ENCODE assay signal across 21 cellular contexts in genomic region chr2:31433541-31433940, GRCh38. TPM values are rescaled to one million over a fixed set of nuclear protein-coding genes. Genes with fewer than 3 reads are reported as not detected.
"Had no signal": no experiment of that assay in that cellular context is flagged by ENCODE, and none has a peak within 500 bp of the region (broad histone marks: within the 10 kb centered on the region; RNA-seq: fewer than 3 reads in every experiment).

No MANE protein-coding gene starts in this region.

- FAIRE-seq: HepG2, RCC 7860 had no signal

- ATAC-seq: HepG2 had no signal

- DNase-seq: IMR-90, Karpas-422, KG1, MG63, NCI-H1092, NCI-H1436, NCI-H187, NCI-H2029, NCI-H2081 treated with DMSO at 0.1 percent for 48 hours, NCI-H2171, NCI-H226, NCI-H446, NCI-H510A, NCI-H524 treated with DMSO at 0.1 percent for 48 hours, NCI-H69, NCI-H774, RPMI8226, SHP77, SK-N-SH had no signal

- H3K4me3 ChIP-seq: MG63 had no signal

- H3K27me3 ChIP-seq: MG63 had no signal

- H3K36me3 ChIP-seq: MG63 had no signal

RNA-seq across cellular contexts. Expression of gene XDH, which starts 19.0 kb away (rescaled TPM):
- total RNA-seq: HepG2 had no signal
